ENCODE assay signal across 8 cellular contexts in the genomic region with DNA sequence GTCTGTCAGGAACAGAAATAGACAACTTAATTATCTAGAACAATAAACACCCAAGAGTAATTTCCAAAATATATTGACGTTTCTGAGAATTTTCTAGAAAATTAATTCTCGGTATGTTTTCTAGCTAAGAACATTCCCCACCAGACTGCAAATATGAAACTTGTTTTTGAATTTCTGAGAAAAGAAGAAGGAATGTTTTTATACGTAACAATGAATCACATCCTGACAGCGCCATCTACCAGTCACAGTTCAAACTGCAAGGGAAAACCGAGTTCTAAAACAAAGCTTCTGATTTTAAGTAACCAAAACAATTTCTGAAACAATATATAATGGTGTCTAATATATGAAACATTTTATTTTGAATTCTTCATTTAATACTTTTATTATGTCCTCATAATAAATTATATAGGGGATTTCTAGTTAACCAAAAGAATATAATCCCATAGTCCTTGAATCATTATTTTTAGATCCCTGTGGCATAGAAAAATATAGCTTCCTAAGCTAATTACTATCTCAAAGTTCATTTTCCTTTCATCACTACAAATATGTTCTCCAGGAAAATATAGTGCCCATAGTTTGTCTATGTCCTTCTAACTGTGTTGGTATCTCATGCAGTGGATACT. TPM values are rescaled to one million over a fixed set of nuclear protein-coding genes. Genes with fewer than 3 reads are reported as not detected.
A peak's percentile ranks its signal among the peaks of the same experiment; 100 is the strongest.
DNase-seq lines count a peak whose midpoint lies in the region; ATAC-seq, FAIRE-seq and TF ChIP-seq lines count a peak whose summit lies in the region.

No MANE protein-coding gene starts in this region.

- no peak overlapping the region for H3K9ac ChIP-seq in mesendoderm (ENCODE audit: low read length)

- H3K27ac ChIP-seq in breast epithelium (no peak overlapping the region), mesendoderm (ENCODE audit: low read depth, low read length) (no peak overlapping the region), aorta (ENCODE audit: low read depth in 1 of 2, low read length in 2 of 2) (no peak overlapping the region)

- H3K4me3 ChIP-seq in breast epithelium (no peak overlapping the region), mesendoderm (ENCODE audit: low read length) (no peak overlapping the region), aorta (ENCODE audit: low read length in 2 of 2) (no peak overlapping the region)

- peak; percentile 77 for TF ChIP-seq CTCF in AG09319 (IDR thresholded peaks at IDR 0.05; ENCODE audit: low read depth, low read length)
- TF ChIP-seq CTCF in breast epithelium (IDR thresholded peaks at IDR 0.05): peak; percentile 34 to 65 (median 38)

- no peak overlapping the region for H3K4me2 ChIP-seq in mesendoderm (ENCODE audit: low read length)

- no peaks in the 10 kb centered on the region for H3K9me3 ChIP-seq in breast epithelium
- H3K9me3 ChIP-seq in aorta (ENCODE audit: control insufficient read depth, low read length): no peaks in the 10 kb centered on the region

- no peaks in the 10 kb centered on the region for H3K4me1 ChIP-seq in breast epithelium
- H3K4me1 ChIP-seq in mesendoderm (ENCODE audit: control insufficient read depth, low read depth, low read length): no peaks in the 10 kb centered on the region
- no peaks in the 10 kb centered on the region for H3K4me1 ChIP-seq in aorta (ENCODE audit: control insufficient read depth in 1 of 2, insufficient read depth in 2 of 2, low read length in 2 of 2)

- no peaks in the 10 kb centered on the region for H3K79me1 ChIP-seq in mesendoderm (ENCODE audit: low read length)

- FAIRE-seq in GM18507 (lab: Jason Lieb, UNC): peak; percentile 49

- no peaks in the 10 kb centered on the region for H3K79me2 ChIP-seq in mesendoderm (ENCODE audit: control insufficient read depth, insufficient read depth, low read length)

- no peak overlapping the region for H3K18ac ChIP-seq in mesendoderm (ENCODE audit: low read length)

- no peak for TF ChIP-seq POLR2A in breast epithelium (IDR thresholded peaks at IDR 0.05)

- no peak overlapping the region for H2BK15ac ChIP-seq in mesendoderm (replicated peaks; ENCODE audit: low read depth)

- ATAC-seq in HG03025 (IDR thresholded peaks at IDR 0.05; ENCODE audit: low FRiP score, unreplicated experiment) (no peak), GM21447 (IDR thresholded peaks at IDR 0.05; ENCODE audit: unreplicated experiment) (no peak), aorta (ENCODE audit: low FRiP score) (no peak)

- no peak overlapping the region for H3K23ac ChIP-seq in mesendoderm (ENCODE audit: low read length)

- DNase-seq in AG09319 (ENCODE audit: extremely low read depth, low read depth) (peak; percentile 8), GM18507 (ENCODE audit: extremely low spot score, insufficient read length, low read depth) (no peak), NCI-H446 (lab: John Stamatoyannopoulos, UW) (peak; percentile 15 to 65), breast epithelium (ENCODE audit: low spot score in 2 of 2) (no peak), mesendoderm (peak; percentile 37), aorta (no peak)

- H3K36me3 ChIP-seq in breast epithelium (no peaks in the 10 kb centered on the region), mesendoderm (ENCODE audit: control insufficient read depth, insufficient read depth, low read length) (no peaks in the 10 kb centered on the region), aorta (ENCODE audit: control insufficient read depth in 1 of 2, insufficient read depth in 2 of 2, low read length in 1 of 2) (no peaks in the 10 kb centered on the region)

- intact Hi-C loops in breast epithelium (cut with DNase I; ENCODE audit: low total_unique reads) (no loop called here), aorta (cut with DNase I) (loop anchor here (10.0 kb wide), 3 partner anchors 344 to 416 kb away; no protein-coding TSS in a partner anchor)

- no peak overlapping the region for H2BK120ac ChIP-seq in mesendoderm (ENCODE audit: low read depth, low read length)

- H3K27me3 ChIP-seq in breast epithelium (no peaks in the 10 kb centered on the region), mesendoderm (ENCODE audit: insufficient read depth, low read length, poor library complexity) (no peaks in the 10 kb centered on the region), aorta (ENCODE audit: control insufficient read depth in 1 of 2, insufficient read depth in 2 of 2, low read length in 1 of 2) (no peaks in the 10 kb centered on the region)

- no peak overlapping the region for H4K5ac ChIP-seq in mesendoderm (ENCODE audit: low read length)

- no peak overlapping the region for H2BK5ac ChIP-seq in mesendoderm (ENCODE audit: low read length)

- H4K8ac ChIP-seq in mesendoderm (ENCODE audit: low read depth, low read length): no peak overlapping the region

- H3K4ac ChIP-seq in mesendoderm (ENCODE audit: low read depth, low read length): no peak overlapping the region

- WGBS in mesendoderm (ENCODE audit: extremely low coverage, insufficient coverage, low lambda C conversion rate): no CpG with 5 or more reads among the region's 5 CpGs
- WGBS in aorta, 2 donors: 24 to 36% methylated on average over 5 of the region's 5 CpGs

- H3K56ac ChIP-seq in mesendoderm (ENCODE audit: low read length): no peak overlapping the region

- H2AK5ac ChIP-seq in mesendoderm (ENCODE audit: low read length): no peak overlapping the region

RNA-seq across cellular contexts. Expression of gene MEOX2, which starts 34.5 kb away (rescaled TPM):
- 10 to 100 TPM in 2 of 3 donors, 1 to 10 TPM in 1; 6.4 to 19.7 (median 14.2) TPM for total RNA-seq in breast epithelium
- polyA plus RNA-seq in mesendoderm (2013, experiment 1 of 2): not detected
- polyA plus RNA-seq in mesendoderm (2013, experiment 2 of 2): not detected
- 10 to 100 TPM; 14.4 to 35.9 TPM for total RNA-seq in aorta
- polyA plus RNA-seq in aorta: 1 to 10 TPM; 3.5 to 5.4 TPM

Comparison
In these comparisons a context has a peak if more than half of its experiments do, and no peak if none do; other contexts are left out.
1. DNase-seq: peak in AG09319 (single experiment), NCI-H446 (2 of 2) and mesendoderm (single experiment); none in GM18507 (single experiment), breast epithelium (0 of 2) and aorta (0 of 2).